Comparison of ENCODE assay signal across 8 cellular contexts in genomic region chr7:76461463-76462101, GRCh38. TPM values are rescaled to one million over a fixed set of nuclear protein-coding genes. Genes with fewer than 3 reads are reported as not detected.
A peak's percentile ranks its signal among the peaks of the same experiment; 100 is the strongest.
DNase-seq lines count a peak whose midpoint lies in the region; ATAC-seq and TF ChIP-seq lines count a peak whose summit lies in the region.
"Not testable (repeated sequence)": the region's sequence is repeated elsewhere in the genome, so short reads cannot be mapped to it uniquely, and the experiment has no call there.

Gene DTX2 (plus strand): TSS chr7:76461709. CDS start chr7:76480510, 18,801 bp downstream.

- CTCF ChIA-PET in T-cell (lab: Charles Lee); activated naive CD4-positive, alpha-beta T cell treated with anti-CD3 and anti-CD28 coated beads for 36 hours (lab: Charles Lee): not testable (repeated sequence)

- ATAC-seq in GM21526 (IDR thresholded peaks at IDR 0.05; ENCODE audit: low FRiP score, unreplicated experiment) (peak; percentile 97), HG03280 (IDR thresholded peaks at IDR 0.05; ENCODE audit: unreplicated experiment) (peak; percentile 99), T-cell (replicated peaks in 1 of 4) (peak; percentile 97 to 98 (median 98))
- peak; percentile 96 to 97 for ATAC-seq in naive thymus-derived CD8-positive, alpha-beta T cell
- ATAC-seq in stimulated activated memory B cell treated with anti-CD40 and anti-IgM and Interleukin-4, amounts not matched to agents 10 μg/mL and 1 μg/mL and 100 μg/mL, for 72 hours: peak; percentile 98

- not testable (repeated sequence) for DNase-seq in Daoy (ENCODE audit: low read depth); fibroblast of the aortic adventitia (ENCODE audit: low read depth)
- peak in 32 of 34 experiments; percentile 9 to 72 (median 46) for DNase-seq in T-cell
- DNase-seq in activated naive CD4-positive, alpha-beta T cell treated with anti-CD3 and anti-CD28 coated beads for 36 hours: peak; percentile 37
- DNase-seq in naive thymus-derived CD8-positive, alpha-beta T cell: peak; percentile 32 to 83 (median 55)

- POLR2A ChIA-PET in T-cell (lab: Charles Lee); naive thymus-derived CD8-positive, alpha-beta T cell (lab: Charles Lee): not testable (repeated sequence)

- peak within 1 kb of the TSS; percentile 58 for H3K4me3 ChIP-seq in fibroblast of the aortic adventitia (ENCODE audit: low read depth, low read length)

- TF ChIP-seq CTCF in fibroblast of the aortic adventitia (IDR thresholded peaks at IDR 0.05; ENCODE audit: insufficient read depth, low read length): not testable (repeated sequence)

- intact Hi-C loops in activated naive CD4-positive, alpha-beta T cell treated with anti-CD3 and anti-CD28 coated beads for 36 hours (cut with micrococcal nuclease): not testable (repeated sequence)

- H3K4me3 Mint-ChIP-seq in T-cell: peak within 1 kb of the TSS; percentile 35 to 74 (median 43)
- peak within 1 kb of the TSS; percentile 59 for H3K4me3 Mint-ChIP-seq in activated naive CD4-positive, alpha-beta T cell treated with anti-CD3 and anti-CD28 coated beads for 36 hours
- H3K4me3 Mint-ChIP-seq in naive thymus-derived CD8-positive, alpha-beta T cell: peak within 1 kb of the TSS in 9 of 10 donors; percentile 28 to 82 (median 54)
- H3K4me3 Mint-ChIP-seq in stimulated activated memory B cell treated with anti-CD40 and anti-IgM and Interleukin-4, amounts not matched to agents 10 μg/mL and 1 μg/mL and 100 μg/mL, for 72 hours: peak within 1 kb of the TSS; percentile 85

- not testable (repeated sequence) for H3K9me3 Mint-ChIP-seq in T-cell; activated naive CD4-positive, alpha-beta T cell treated with anti-CD3 and anti-CD28 coated beads for 36 hours; naive thymus-derived CD8-positive, alpha-beta T cell; stimulated activated memory B cell treated with anti-CD40 and anti-IgM and Interleukin-4, amounts not matched to agents 10 μg/mL and 1 μg/mL and 100 μg/mL, for 72 hours

- H3K36me3 Mint-ChIP-seq in T-cell; activated naive CD4-positive, alpha-beta T cell treated with anti-CD3 and anti-CD28 coated beads for 36 hours (ENCODE audit: low read depth); naive thymus-derived CD8-positive, alpha-beta T cell; stimulated activated memory B cell treated with anti-CD40 and anti-IgM and Interleukin-4, amounts not matched to agents 10 μg/mL and 1 μg/mL and 100 μg/mL, for 72 hours: not testable (repeated sequence)

- not testable (repeated sequence) for H3K4me1 Mint-ChIP-seq in T-cell; activated naive CD4-positive, alpha-beta T cell treated with anti-CD3 and anti-CD28 coated beads for 36 hours (ENCODE audit: low read depth)
- H3K4me1 Mint-ChIP-seq in naive thymus-derived CD8-positive, alpha-beta T cell: peaks cover 4 to 14% (median 7%) of the 10 kb centered on the region in 4 donors
- peaks cover 15% of the 10 kb centered on the region for H3K4me1 Mint-ChIP-seq in stimulated activated memory B cell treated with anti-CD40 and anti-IgM and Interleukin-4, amounts not matched to agents 10 μg/mL and 1 μg/mL and 100 μg/mL, for 72 hours

- H3K27ac Mint-ChIP-seq in T-cell; activated naive CD4-positive, alpha-beta T cell treated with anti-CD3 and anti-CD28 coated beads for 36 hours; stimulated activated memory B cell treated with anti-CD40 and anti-IgM and Interleukin-4, amounts not matched to agents 10 μg/mL and 1 μg/mL and 100 μg/mL, for 72 hours: not testable (repeated sequence)
- H3K27ac Mint-ChIP-seq in naive thymus-derived CD8-positive, alpha-beta T cell: peak within 1 kb of the TSS in 1 of 10 donors; percentile 60

- H3K27me3 Mint-ChIP-seq in T-cell; activated naive CD4-positive, alpha-beta T cell treated with anti-CD3 and anti-CD28 coated beads for 36 hours (ENCODE audit: low read depth); naive thymus-derived CD8-positive, alpha-beta T cell; stimulated activated memory B cell treated with anti-CD40 and anti-IgM and Interleukin-4, amounts not matched to agents 10 μg/mL and 1 μg/mL and 100 μg/mL, for 72 hours: not testable (repeated sequence)

RNA-seq across cellular contexts. Expression of gene DTX2, which starts in this region (rescaled TPM):
- 13.3 and 15.1 TPM in 2 replicates for total RNA-seq in Daoy (2014; rRNA removed; shearing (Covaris generic))
- total RNA-seq in T-cell: 10 to 100 TPM; 29.0 to 56.6 (median 42.3) TPM
- total RNA-seq in activated naive CD4-positive, alpha-beta T cell treated with anti-CD3 and anti-CD28 coated beads for 36 hours: 10 to 100 TPM; 17.9 to 22.0 TPM
- 3.8 and 6.6 TPM in 2 replicates for total RNA-seq in fibroblast of the aortic adventitia (ENCODE audit: low replicate concordance)
- 10 to 100 TPM; 39.0 to 43.7 TPM for total RNA-seq in naive thymus-derived CD8-positive, alpha-beta T cell
- 10 to 100 TPM in 2 of 3 donors, 1 to 10 TPM in 1; 6.6 to 13.5 (median 12.7) TPM for polyA plus RNA-seq in naive thymus-derived CD8-positive, alpha-beta T cell
